14 cellular contexts compared by ENCODE assay signal in the genomic region with DNA sequence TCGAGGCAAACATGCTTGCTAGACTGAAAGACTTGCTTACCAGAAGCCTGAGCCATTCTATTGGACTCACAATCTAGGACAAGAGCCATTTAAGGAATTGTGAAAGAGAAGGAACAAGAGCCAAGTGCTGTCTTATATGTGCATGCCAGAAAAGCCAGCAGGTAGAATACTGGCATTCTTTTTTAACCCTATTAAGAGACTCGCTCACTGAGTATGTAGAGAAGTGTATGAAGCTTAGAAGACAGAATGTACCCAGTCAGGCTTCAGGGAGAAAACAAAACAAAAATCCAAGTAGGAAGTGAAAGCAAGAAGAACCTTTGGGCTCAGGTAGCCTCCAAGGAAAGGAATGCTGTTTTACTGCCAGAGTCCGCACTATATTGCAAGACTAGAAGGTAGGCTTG.
DNase-seq lines count a peak whose midpoint lies in the region; ATAC-seq and TF ChIP-seq lines count a peak whose summit lies in the region.
"Had no signal": no experiment of that assay in that cellular context is flagged by ENCODE, and none has a peak within 500 bp of the region (broad histone marks: within the 10 kb centered on the region; RNA-seq: fewer than 3 reads in every experiment).

No MANE protein-coding gene starts in this region.

- H3K36me3 ChIP-seq in adrenal gland (replicated peaks in 1 of 2) = peaks cover 0 to 47% of the 10 kb centered on the region in 2 donors

- H3K27me3 Mint-ChIP-seq in endothelial cell (ENCODE audit: unreplicated experiment) = peaks cover 1% of the 10 kb centered on the region
- H3K27me3 Mint-ChIP-seq: CD4-positive, alpha-beta T cell had no signal

- no peaks in the 10 kb centered on the region for H3K9me3 ChIP-seq in adrenal gland (replicated peaks in 1 of 3)

- DNase-seq in adrenal gland = no peak
- DNase-seq in endothelial cell (ENCODE audit: low spot score) = no peak
- DNase-seq in left lobe of liver (ENCODE audit: low spot score) = no peak
- no peak for DNase-seq in stimulated activated effector memory CD8-positive, alpha-beta T cell treated with anti-CD3 and anti-CD28 coated beads, Interleukin-12 subunit alpha, Interleukin-12 subunit beta, amount 100 ng/mL, for 72 hours (ENCODE audit: low spot score in 2 of 2)
- DNase-seq in stimulated activated CD8-positive, alpha-beta memory T cell treated with anti-CD3 and anti-CD28 coated beads, Interleukin-4, amount 100 ng/mL, for 48 hours = no peak
- DNase-seq in dedifferentiated amniotic fluid mesenchymal stem cell (ENCODE audit: extremely low spot score) = no peak
- no peak for DNase-seq in A172 (ENCODE audit: low spot score)
- DNase-seq: CD4-positive, alpha-beta T cell; erythroblast; islet precursor cell; NCI-H1436 treated with DMSO at 0.1 percent for 48 hours; occipital lobe; OCI-M1 had no signal

- H3K27ac ChIP-seq in adrenal gland = peak overlapping the region in 3 of 5 donors; percentile 48 to 69 (median 52)

- H3K4me1 ChIP-seq in adrenal gland (replicated peaks in 1 of 2) = peaks cover 11% of the 10 kb centered on the region in 2 donors

- WGBS in adrenal gland, 4 donors = 64 to 75% (median 69%) methylated on average over 3 of the region's 3 CpGs

- H3K27me3 ChIP-seq in adrenal gland = no peaks in the 10 kb centered on the region

- H3K4me1 Mint-ChIP-seq in endothelial cell (ENCODE audit: unreplicated experiment) = peaks cover 20% of the 10 kb centered on the region
- peaks cover 8% of the 10 kb centered on the region for H3K4me1 Mint-ChIP-seq in stimulated activated effector memory CD8-positive, alpha-beta T cell treated with anti-CD3 and anti-CD28 coated beads, Interleukin-12 subunit alpha, Interleukin-12 subunit beta, amount 100 ng/mL, for 72 hours

- H3K4me3 Mint-ChIP-seq in endothelial cell (ENCODE audit: unreplicated experiment) = no peak overlapping the region
- no peak overlapping the region for H3K4me3 Mint-ChIP-seq in stimulated activated effector memory CD8-positive, alpha-beta T cell treated with anti-CD3 and anti-CD28 coated beads, Interleukin-12 subunit alpha, Interleukin-12 subunit beta, amount 100 ng/mL, for 72 hours
- H3K4me3 Mint-ChIP-seq: CD4-positive, alpha-beta T cell had no signal

- ATAC-seq in left lobe of liver (peak; percentile 83), GM18519 (IDR thresholded peaks at IDR 0.05; ENCODE audit: low FRiP score, unreplicated experiment) (no peak)
- no peak for ATAC-seq in stimulated activated effector memory CD8-positive, alpha-beta T cell treated with anti-CD3 and anti-CD28 coated beads, Interleukin-12 subunit alpha, Interleukin-12 subunit beta, amount 100 ng/mL, for 72 hours

- no peak overlapping the region for H3K4me3 ChIP-seq in adrenal gland

- peaks cover 22% of the 10 kb centered on the region for H3K36me3 Mint-ChIP-seq in endothelial cell (ENCODE audit: low read depth, unreplicated experiment)
- H3K36me3 Mint-ChIP-seq in stimulated activated effector memory CD8-positive, alpha-beta T cell treated with anti-CD3 and anti-CD28 coated beads, Interleukin-12 subunit alpha, Interleukin-12 subunit beta, amount 100 ng/mL, for 72 hours = peaks cover 84% of the 10 kb centered on the region

- TF ChIP-seq POLR2A in adrenal gland (IDR thresholded peaks at IDR 0.05) = no peak

- H3K9me3 Mint-ChIP-seq in endothelial cell (ENCODE audit: unreplicated experiment) = no peaks in the 10 kb centered on the region
- H3K9me3 Mint-ChIP-seq in stimulated activated effector memory CD8-positive, alpha-beta T cell treated with anti-CD3 and anti-CD28 coated beads, Interleukin-12 subunit alpha, Interleukin-12 subunit beta, amount 100 ng/mL, for 72 hours = no peaks in the 10 kb centered on the region
- H3K9me3 Mint-ChIP-seq: CD4-positive, alpha-beta T cell had no signal

- no peak for TF ChIP-seq CTCF in adrenal gland (IDR thresholded peaks at IDR 0.05)
- no peak for TF ChIP-seq CTCF in endothelial cell (IDR thresholded peaks at IDR 0.05; ENCODE audit: unreplicated experiment)

- peak overlapping the region; percentile 68 for H3K27ac Mint-ChIP-seq in endothelial cell (ENCODE audit: unreplicated experiment)
- peak overlapping the region; percentile 15 for H3K27ac Mint-ChIP-seq in stimulated activated effector memory CD8-positive, alpha-beta T cell treated with anti-CD3 and anti-CD28 coated beads, Interleukin-12 subunit alpha, Interleukin-12 subunit beta, amount 100 ng/mL, for 72 hours
- H3K27ac Mint-ChIP-seq: CD4-positive, alpha-beta T cell had no signal

- intact Hi-C loops in adrenal gland (cut with DNase I) = loop anchor here in 1 of 2 donors (10.0 kb wide), 1 partner anchor 112 kb away; a partner anchor contains a TSS
